Comparison of ENCODE assay signal across 14 cellular contexts in genomic region chr11:119739975-119740374, GRCh38. TPM values are rescaled to one million over a fixed set of nuclear protein-coding genes. Genes with fewer than 3 reads are reported as not detected.
DNase-seq lines count a peak whose midpoint lies in the region; TF ChIP-seq lines count a peak whose summit lies in the region.
"Had no signal": no experiment of that assay in that cellular context is flagged by ENCODE, and none has a peak within 500 bp of the region (broad histone marks: within the 10 kb centered on the region; RNA-seq: fewer than 3 reads in every experiment).

No MANE protein-coding gene starts in this region.

- H3K36me3 ChIP-seq in Peyer's patch: no peaks in the 10 kb centered on the region
- no peaks in the 10 kb centered on the region for H3K36me3 ChIP-seq in muscle layer of duodenum (ENCODE audit: control insufficient read depth in 1 of 2, insufficient read depth in 2 of 2, low read length in 2 of 2)
- H3K36me3 ChIP-seq: HAP-1, SJCRH30 had no signal

- no peak overlapping the region for H3K4me3 ChIP-seq in Peyer's patch
- no peak overlapping the region for H3K4me3 ChIP-seq in muscle layer of duodenum (ENCODE audit: low read depth in 1 of 2, low read length in 2 of 2)
- H3K4me3 ChIP-seq: HAP-1, SJCRH30 had no signal

- H3K27me3 ChIP-seq in Peyer's patch (peaks cover 0 to 5% of the 10 kb centered on the region in 2 donors), muscle layer of duodenum (ENCODE audit: low read depth, low read length) (peaks cover 18% of the 10 kb centered on the region)
- H3K27me3 ChIP-seq: SJCRH30 had no signal

- in situ Hi-C loops in KBM-7 (cut with MboI; ENCODE audit: low pct_unique_long_range_greater_than_20kb, low sequenced_read_pairs): no loop called here

- no peak for TF ChIP-seq CTCF in Peyer's patch (IDR thresholded peaks at IDR 0.05)

- H3K4me1 ChIP-seq in Peyer's patch (peaks cover 0 to 54% (median 3%) of the 10 kb centered on the region in 4 donors), muscle layer of duodenum (ENCODE audit: control insufficient read depth in 1 of 2, insufficient read depth in 2 of 2, low read length in 2 of 2) (peaks cover 13 to 16% of the 10 kb centered on the region in 2 donors)
- H3K4me1 ChIP-seq: HAP-1 had no signal

- no peak for TF ChIP-seq POLR2A in Peyer's patch (IDR thresholded peaks at IDR 0.05)

- DNase-seq in COLO668 (lab: John Stamatoyannopoulos, UW; ENCODE audit: unreplicated experiment): peak; percentile 45
- peak; percentile 24 for DNase-seq in DMS153 treated with DMSO at 0.1 percent for 48 hours (lab: John Stamatoyannopoulos, UW; ENCODE audit: unreplicated experiment)
- peak in 2 of 3 donors; percentile 73 to 84 for DNase-seq in Peyer's patch
- no peak for DNase-seq in NCI-H510A treated with DMSO at 0.1 percent for 48 hours (lab: John Stamatoyannopoulos, UW)
- DNase-seq in KBM-7: no peak
- no peak for DNase-seq in GM03348 (ENCODE audit: low spot score)
- DNase-seq: DMS79, NCI-H1930, SJCRH30, SW 1271 had no signal

- no peaks in the 10 kb centered on the region for H3K9me3 ChIP-seq in Peyer's patch
- no peaks in the 10 kb centered on the region for H3K9me3 ChIP-seq in muscle layer of duodenum (ENCODE audit: control insufficient read depth in 1 of 2, low read length in 2 of 2)
- H3K9me3 ChIP-seq: HAP-1, SJCRH30 had no signal

- peak overlapping the region in 2 of 4 donors; percentile 67 to 70 for H3K27ac ChIP-seq in Peyer's patch
- peak overlapping the region; percentile 36 for H3K27ac ChIP-seq in muscle layer of duodenum (ENCODE audit: low read length)
- H3K27ac ChIP-seq: C4-2B, RWPE1, SJCRH30 had no signal

RNA-seq across cellular contexts. Expression of gene NECTIN1, which starts 11.0 kb away (rescaled TPM):
- 10 to 100 TPM; 11.6 to 23.6 (median 16.6) TPM for total RNA-seq in Peyer's patch

Comparison
In these comparisons a context has a peak if more than half of its experiments do, and no peak if none do; other contexts are left out.
1. DNase-seq: peak in COLO668 (single experiment), DMS153 treated with DMSO at 0.1 percent for 48 hours (single experiment) and Peyer's patch (2 of 3); none in NCI-H510A treated with DMSO at 0.1 percent for 48 hours (single experiment), KBM-7 (single experiment) and GM03348 (single experiment).